8 cellular contexts compared by ENCODE assay signal in the genomic region with DNA sequence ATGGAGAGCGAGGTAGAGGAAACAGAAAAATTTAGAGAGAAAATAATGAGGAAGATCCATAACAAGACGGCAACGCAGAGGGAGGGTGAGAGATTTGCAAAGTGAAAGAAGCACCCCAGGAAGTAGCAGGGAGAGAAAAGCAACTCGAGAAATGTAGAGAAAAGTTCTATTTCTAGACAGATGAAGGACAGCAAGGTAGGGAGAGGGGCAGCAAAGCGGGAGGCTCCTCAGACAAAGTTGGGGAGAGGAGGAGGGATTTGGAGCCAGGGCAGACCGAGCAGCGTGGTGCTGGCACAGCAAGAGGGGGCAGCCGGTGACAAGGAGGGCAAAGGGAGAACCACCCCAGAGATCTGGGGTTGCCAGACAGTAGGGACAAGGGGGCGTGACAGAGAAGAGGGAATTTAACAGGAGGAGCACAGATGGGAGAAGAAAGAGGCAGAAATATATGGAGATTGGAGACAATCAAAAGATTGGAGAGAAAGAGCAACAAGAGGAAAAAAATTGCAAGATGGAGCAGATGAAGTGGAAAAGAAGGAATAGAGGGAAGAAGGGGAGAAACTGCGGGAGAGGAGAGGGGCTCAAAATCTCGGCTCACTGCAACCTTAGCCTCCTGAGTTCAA. TPM values are rescaled to one million over a fixed set of nuclear protein-coding genes. Genes with fewer than 3 reads are reported as not detected.
DNase-seq lines count a peak whose midpoint lies in the region; TF ChIP-seq lines count a peak whose summit lies in the region.

No MANE protein-coding gene starts in this region.

- H3K27me3 Mint-ChIP-seq in HFFc6 (ENCODE audit: insufficient read depth): peaks cover 3% of the 10 kb centered on the region

- in situ Hi-C loops in Caki2 (cut with HindIII; ENCODE audit: low pct_unique_long_range_greater_than_20kb, low sequenced_read_pairs): no loop called here

- peaks cover 20% of the 10 kb centered on the region for H3K9me3 Mint-ChIP-seq in HFFc6

- peak overlapping the region; percentile 96 for H3K4me3 Mint-ChIP-seq in HFFc6

- peak overlapping the region; percentile 98 to 100 (median 98) for H3K27ac ChIP-seq in esophagus squamous epithelium

- peak overlapping the region; percentile 96 for H3K27ac Mint-ChIP-seq in HFFc6

- peak overlapping the region; percentile 93 to 100 (median 98) for H3K4me3 ChIP-seq in esophagus squamous epithelium
- peak overlapping the region; percentile 92 for H3K4me3 ChIP-seq in neuron (ENCODE audit: low read length)

- intact Hi-C loops in esophagus squamous epithelium (cut with DNase I): no loop called here

- peaks cover 44% of the 10 kb centered on the region for H3K36me3 Mint-ChIP-seq in HFFc6 (ENCODE audit: low read depth)

- H3K36me3 ChIP-seq in esophagus squamous epithelium: peaks cover 0 to 38% (median 0%) of the 10 kb centered on the region in 3 donors
- H3K36me3 ChIP-seq in neuron (ENCODE audit: insufficient read depth, low read length): peaks cover 35% of the 10 kb centered on the region

- H3K4me1 ChIP-seq in esophagus squamous epithelium (peaks cover 0 to 21% (median 10%) of the 10 kb centered on the region in 3 donors), neuron (ENCODE audit: insufficient read depth, low read length) (peaks cover 5% of the 10 kb centered on the region)

- no peaks in the 10 kb centered on the region for H3K27me3 ChIP-seq in esophagus squamous epithelium
- no peaks in the 10 kb centered on the region for H3K27me3 ChIP-seq in neuron (ENCODE audit: insufficient read depth, low read length)

- 10 to 14% methylated on average over 10 to 11 of the region's 11 CpGs for WGBS in esophagus squamous epithelium, 2 donors

- DNase-seq in Caki2 (ENCODE audit: low read depth): peak; percentile 41
- peak; percentile 5 for DNase-seq in HFFc6
- DNase-seq in UCSD-AML1 (lab: John Stamatoyannopoulos, UW; ENCODE audit: unreplicated experiment): peak; percentile 17
- no peak for DNase-seq in esophagus squamous epithelium (lab: John Stamatoyannopoulos, UW)
- no peak for DNase-seq in NCI-H510A treated with DMSO at 0.1 percent for 48 hours (lab: John Stamatoyannopoulos, UW)
- no peak for DNase-seq in activated gamma-delta T cell treated with Interleukin-2 at 50 U/mL for 16 hours
- no peak for DNase-seq in islet precursor cell

- peaks cover 22% of the 10 kb centered on the region for H3K4me1 Mint-ChIP-seq in HFFc6 (ENCODE audit: low read depth)

- H3K9me3 ChIP-seq in esophagus squamous epithelium (peaks cover 0 to 33% (median 0%) of the 10 kb centered on the region in 3 donors), neuron (ENCODE audit: low read length) (peaks cover 31% of the 10 kb centered on the region)

- TF ChIP-seq CTCF in HFFc6 (IDR thresholded peaks at IDR 0.05) (no peak), esophagus squamous epithelium (IDR thresholded peaks at IDR 0.05) (no peak)

- TF ChIP-seq POLR2A in esophagus squamous epithelium (IDR thresholded peaks at IDR 0.05): no peak

- H2AFZ ChIP-seq in neuron (ENCODE audit: low read depth, low read length): peak overlapping the region; percentile 60

RNA-seq across cellular contexts. Expression of a gene that starts 1.0 kb away (rescaled TPM):
- 11.9 and 37.7 TPM in 2 replicates for total RNA-seq in Caki2 (2014; rRNA removed; shearing (Covaris generic); ENCODE audit: low replicate concordance)
- total RNA-seq in HFFc6 (2021; fragmentation: NEBNext Ultra II Directional; extraction: Animal tissue kit (Norgen Biotek cat#: 25700)): 10 to 100 TPM in 5 of 6 experiments, 1 to 10 TPM in 1; 9.6 to 12.0 (median 10.8) TPM
- 1 to 10 TPM; 2.5 to 8.4 (median 3.9) TPM for total RNA-seq in esophagus squamous epithelium

RNA-seq across cellular contexts. Expression of a gene that starts 26.6 kb away (rescaled TPM):
- 4.5 and 7.4 TPM in 2 replicates for total RNA-seq in Caki2 (2014; rRNA removed; shearing (Covaris generic); ENCODE audit: low replicate concordance)
- total RNA-seq in HFFc6 (2021; fragmentation: NEBNext Ultra II Directional; extraction: Animal tissue kit (Norgen Biotek cat#: 25700)): 10 to 100 TPM in 5 of 6 experiments, 1 to 10 TPM in 1; 9.8 to 12.5 (median 11.9) TPM
- 1 to 10 TPM; 4.8 to 9.2 (median 6.8) TPM for total RNA-seq in esophagus squamous epithelium

Comparison
In these comparisons a context has a peak if more than half of its experiments do, and no peak if none do; other contexts are left out.
1. DNase-seq: peak in Caki2 (single experiment), HFFc6 (single experiment) and UCSD-AML1 (single experiment); none in esophagus squamous epithelium (single experiment), NCI-H510A treated with DMSO at 0.1 percent for 48 hours (single experiment), activated gamma-delta T cell treated with Interleukin-2 at 50 U/mL for 16 hours (single experiment) and islet precursor cell (single experiment).